ENCODE assay signal across 12 cellular contexts in the genomic region with DNA sequence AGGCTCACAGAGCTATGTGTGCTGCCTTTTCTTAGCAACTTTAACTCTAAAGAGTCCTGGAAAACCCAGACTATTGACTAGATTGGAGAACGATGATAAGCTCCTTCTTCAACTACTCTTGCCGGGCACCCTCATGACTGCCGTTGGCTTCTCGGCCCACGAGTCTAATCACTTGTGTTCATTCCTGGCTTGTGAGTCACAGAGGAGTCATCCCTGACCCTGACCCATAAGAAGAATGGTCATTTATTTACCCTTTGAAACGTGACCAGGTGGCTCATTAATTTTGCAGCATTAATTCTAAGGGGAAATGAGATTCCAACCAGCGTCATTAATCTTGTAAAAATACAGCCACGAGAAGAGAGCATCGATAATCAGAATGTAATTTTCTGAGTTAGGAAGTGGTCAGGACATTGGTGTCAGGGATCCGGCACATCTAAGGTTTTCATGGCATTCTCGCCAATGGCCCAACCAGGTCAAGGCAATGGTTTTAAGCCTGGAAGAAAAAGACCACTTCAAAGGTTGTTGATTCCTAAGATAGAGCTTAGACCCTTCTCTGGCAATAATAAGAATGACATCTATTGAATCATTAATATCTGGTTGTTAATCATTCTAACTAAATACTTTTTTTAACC.
DNase-seq lines count a peak whose midpoint lies in the region; ATAC-seq and TF ChIP-seq lines count a peak whose summit lies in the region.
"Had no signal": no experiment of that assay in that cellular context is flagged by ENCODE, and none has a peak within 500 bp of the region (broad histone marks: within the 10 kb centered on the region; RNA-seq: fewer than 3 reads in every experiment).

No MANE protein-coding gene starts in this region.

- H2AFZ ChIP-seq in SK-N-SH (ENCODE audit: low read depth): no peak overlapping the region; the same call in 1 of the 2 replicates

- TF ChIP-seq CTCF in SK-N-SH (IDR thresholded peaks at IDR 0.05) (no peak), foreskin fibroblast (IDR thresholded peaks at IDR 0.05; ENCODE audit: low read depth, low read length) (no peak), stomach (IDR thresholded peaks at IDR 0.05) (no peak)

- no peaks in the 10 kb centered on the region for H3K36me3 ChIP-seq in SK-N-SH (replicated peaks in 1 of 2; ENCODE audit: control insufficient read depth in 1 of 2, insufficient read depth in 2 of 2, low read length in 1 of 2)
- no peaks in the 10 kb centered on the region for H3K36me3 ChIP-seq in stomach

- no peaks in the 10 kb centered on the region for H3K9me3 ChIP-seq in SK-N-SH
- peaks cover 0 to 6% (median 3%) of the 10 kb centered on the region in 4 donors for H3K9me3 ChIP-seq in stomach

- H3K79me2 ChIP-seq in SK-N-SH (ENCODE audit: insufficient read depth): no peaks in the 10 kb centered on the region

- peak; percentile 57 for DNase-seq in DMS53 (lab: John Stamatoyannopoulos, UW)
- no peak for DNase-seq in DMS53 treated with DMSO at 0.1 percent for 48 hours (lab: John Stamatoyannopoulos, UW; ENCODE audit: unreplicated experiment)
- DNase-seq in SK-N-SH: no peak
- DNase-seq in foreskin fibroblast: peak; percentile 78 to 82
- DNase-seq in stomach: peak; percentile 59
- no peak for DNase-seq in NK-92 treated with Interleukin-12 subunit alpha and Interleukin-12 subunit beta, amount 100 ng/mL, for 24 hours (lab: John Stamatoyannopoulos, UW)
- DNase-seq: activated CD8-positive, alpha-beta memory T cell treated with anti-CD3 and anti-CD28 coated beads for 24 hours had no signal

- peak in 1 of 2 experiments; percentile 28; a peak in 1 of 4 replicates for TF ChIP-seq EP300 in SK-N-SH (IDR thresholded peaks at IDR 0.05; ENCODE audit: borderline replicate concordance in 1 of 2, low read depth in 1 of 2, low read length in 1 of 2)
- no peak for TF ChIP-seq EP300 in stomach (IDR thresholded peaks at IDR 0.05)

- H3K4me2 ChIP-seq in SK-N-SH: 0 out of 2 replicates have a peak overlapping the region, but pooled peaks have one; percentile 16

- ATAC-seq in GM18861 (IDR thresholded peaks at IDR 0.05; ENCODE audit: unreplicated experiment) (no peak), HG02938 (IDR thresholded peaks at IDR 0.05; ENCODE audit: unreplicated experiment) (no peak)

- H3K9ac ChIP-seq in SK-N-SH: no peak overlapping the region

- no peaks in the 10 kb centered on the region for H3K9me2 ChIP-seq in SK-N-SH

- TF ChIP-seq POLR2A in stomach (IDR thresholded peaks at IDR 0.05): no peak

- H3F3A ChIP-seq in SK-N-SH (replicated peaks; ENCODE audit: insufficient read depth): no peaks in the 10 kb centered on the region

- H3K27ac ChIP-seq in SK-N-SH (ENCODE audit: low read depth in 2 of 2, low read length in 1 of 2) (no peak overlapping the region), stomach (no peak overlapping the region)
- H3K27ac ChIP-seq: 22Rv1, skin epidermis had no signal

- no peak for TF ChIP-seq RAD21 in SK-N-SH (IDR thresholded peaks at IDR 0.05; ENCODE audit: low read length)

- WGBS in SK-N-SH (ENCODE audit: low lambda C conversion rate): 49% methylated on average over 11 of the region's 11 CpGs
- WGBS in stomach, 5 donors: 35 to 54% (median 43%) methylated on average over 11 of the region's 11 CpGs

- CTCF ChIA-PET in SK-N-SH (lab: Yijun Ruan, JAX): no interaction called here

- H3K4me1 ChIP-seq in SK-N-SH (ENCODE audit: control insufficient read depth in 1 of 2, insufficient read depth in 2 of 2, low read depth in 1 of 2, low read length in 1 of 2) (peaks cover 0 to 2% of the 10 kb centered on the region in 2 experiments; a peak in 2 of 4 replicates), stomach (peaks cover 0 to 15% (median 2%) of the 10 kb centered on the region in 4 donors)

- H4K20me1 ChIP-seq in SK-N-SH (ENCODE audit: insufficient read depth): no peaks in the 10 kb centered on the region

- H3K4me3 ChIP-seq in SK-N-SH (ENCODE audit: low read depth in 2 of 2, low read length in 1 of 2) (no peak overlapping the region), foreskin fibroblast (ENCODE audit: low read depth in 1 of 2, low read length in 2 of 2) (no peak overlapping the region), stomach (no peak overlapping the region)
- H3K4me3 ChIP-seq: lung, skin epidermis had no signal

- intact Hi-C loops in stomach (cut with DNase I; ENCODE audit: low total_unique reads): no loop called here

- H3K27me3 ChIP-seq in SK-N-SH (ENCODE audit: insufficient read depth) (no peaks in the 10 kb centered on the region), stomach (no peaks in the 10 kb centered on the region)

- POLR2A ChIA-PET in SK-N-SH (lab: Yijun Ruan, JAX): no interaction called here

TF ChIP-seq in SK-N-SH, 30 proteins besides CTCF, POLR2A, EP300 and RAD21:
- peak; percentile 66; the same call in 1 of the 2 replicates for TF ChIP-seq FOSL2 (IDR thresholded peaks at IDR 0.05; ENCODE audit: borderline replicate concordance, low read depth)
- TF ChIP-seq, protein P1, sequence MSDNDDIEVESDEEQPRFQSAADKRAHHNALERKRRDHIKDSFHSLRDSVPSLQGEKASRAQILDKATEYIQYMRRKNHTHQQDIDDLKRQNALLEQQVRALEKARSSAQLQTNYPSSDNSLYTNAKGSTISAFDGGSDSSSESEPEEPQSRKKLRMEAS (IDR thresholded peaks at IDR 0.05; ENCODE audit: low read depth): peak; percentile 23; the same call in 1 of the 2 replicates
- peak; percentile 13; the same call in 1 of the 2 replicates for TF ChIP-seq NFIC (IDR thresholded peaks at IDR 0.05; ENCODE audit: borderline replicate concordance)
- peak; percentile 46 for TF ChIP-seq TCF12 (IDR thresholded peaks at IDR 0.05)
- TF ChIP-seq, protein P2, sequence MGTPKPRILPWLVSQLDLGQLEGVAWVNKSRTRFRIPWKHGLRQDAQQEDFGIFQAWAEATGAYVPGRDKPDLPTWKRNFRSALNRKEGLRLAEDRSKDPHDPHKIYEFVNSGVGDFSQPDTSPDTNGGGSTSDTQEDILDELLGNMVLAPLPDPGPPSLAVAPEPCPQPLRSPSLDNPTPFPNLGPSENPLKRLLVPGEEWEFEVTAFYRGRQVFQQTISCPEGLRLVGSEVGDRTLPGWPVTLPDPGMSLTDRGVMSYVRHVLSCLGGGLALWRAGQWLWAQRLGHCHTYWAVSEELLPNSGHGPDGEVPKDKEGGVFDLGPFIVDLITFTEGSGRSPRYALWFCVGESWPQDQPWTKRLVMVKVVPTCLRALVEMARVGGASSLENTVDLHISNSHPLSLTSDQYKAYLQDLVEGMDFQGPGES (IDR thresholded peaks at IDR 0.05; ENCODE audit: low read depth, low read length): no peak
- no peak for TF ChIP-seq GABPA (IDR thresholded peaks at IDR 0.05; ENCODE audit: low read depth)
- peak; percentile 68 for TF ChIP-seq JUND (IDR thresholded peaks at IDR 0.05)
- TF ChIP-seq, protein P3, sequence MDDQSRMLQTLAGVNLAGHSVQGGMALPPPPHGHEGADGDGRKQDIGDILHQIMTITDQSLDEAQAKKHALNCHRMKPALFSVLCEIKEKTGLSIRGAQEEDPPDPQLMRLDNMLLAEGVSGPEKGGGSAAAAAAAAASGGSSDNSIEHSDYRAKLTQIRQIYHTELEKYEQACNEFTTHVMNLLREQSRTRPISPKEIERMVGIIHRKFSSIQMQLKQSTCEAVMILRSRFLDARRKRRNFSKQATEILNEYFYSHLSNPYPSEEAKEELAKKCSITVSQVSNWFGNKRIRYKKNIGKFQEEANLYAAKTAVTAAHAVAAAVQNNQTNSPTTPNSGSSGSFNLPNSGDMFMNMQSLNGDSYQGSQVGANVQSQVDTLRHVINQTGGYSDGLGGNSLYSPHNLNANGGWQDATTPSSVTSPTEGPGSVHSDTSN (IDR thresholded peaks at IDR 0.05): peak; percentile 34; the same call in 1 of the 2 replicates
- TF ChIP-seq, protein P4, sequence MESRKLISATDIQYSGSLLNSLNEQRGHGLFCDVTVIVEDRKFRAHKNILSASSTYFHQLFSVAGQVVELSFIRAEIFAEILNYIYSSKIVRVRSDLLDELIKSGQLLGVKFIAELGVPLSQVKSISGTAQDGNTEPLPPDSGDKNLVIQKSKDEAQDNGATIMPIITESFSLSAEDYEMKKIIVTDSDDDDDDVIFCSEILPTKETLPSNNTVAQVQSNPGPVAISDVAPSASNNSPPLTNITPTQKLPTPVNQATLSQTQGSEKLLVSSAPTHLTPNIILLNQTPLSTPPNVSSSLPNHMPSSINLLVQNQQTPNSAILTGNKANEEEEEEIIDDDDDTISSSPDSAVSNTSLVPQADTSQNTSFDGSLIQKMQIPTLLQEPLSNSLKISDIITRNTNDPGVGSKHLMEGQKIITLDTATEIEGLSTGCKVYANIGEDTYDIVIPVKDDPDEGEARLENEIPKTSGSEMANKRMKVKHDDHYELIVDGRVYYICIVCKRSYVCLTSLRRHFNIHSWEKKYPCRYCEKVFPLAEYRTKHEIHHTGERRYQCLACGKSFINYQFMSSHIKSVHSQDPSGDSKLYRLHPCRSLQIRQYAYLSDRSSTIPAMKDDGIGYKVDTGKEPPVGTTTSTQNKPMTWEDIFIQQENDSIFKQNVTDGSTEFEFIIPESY (IDR thresholded peaks at IDR 0.05; ENCODE audit: borderline replicate concordance, low read depth): no peak

Comparison
In these comparisons a context has a peak if more than half of its experiments do, and no peak if none do; other contexts are left out.
1. DNase-seq: peak in DMS53 (single experiment), foreskin fibroblast (2 of 2) and stomach (single experiment); none in DMS53 treated with DMSO at 0.1 percent for 48 hours (single experiment), SK-N-SH (single experiment) and NK-92 treated with Interleukin-12 subunit alpha and Interleukin-12 subunit beta, amount 100 ng/mL, for 24 hours (single experiment).